21 cellular contexts compared by ENCODE assay signal in genomic region chr4:100870940-100871772, GRCh38.
DNase-seq lines count a peak whose midpoint lies in the region; ATAC-seq and TF ChIP-seq lines count a peak whose summit lies in the region.
"Had no signal": no experiment of that assay in that cellular context is flagged by ENCODE, and none has a peak within 500 bp of the region (broad histone marks: within the 10 kb centered on the region; RNA-seq: fewer than 3 reads in every experiment).

No MANE protein-coding gene starts in this region.

- H3K4me1 Mint-ChIP-seq in natural killer cell: no peaks in the 10 kb centered on the region

- no peak overlapping the region for H3K4me3 Mint-ChIP-seq in natural killer cell
- H3K4me3 Mint-ChIP-seq: CD8-positive, alpha-beta T cell had no signal

- no peak overlapping the region for H3K4me3 ChIP-seq in heart right ventricle
- no peak overlapping the region for H3K4me3 ChIP-seq in trophoblast cell (ENCODE audit: low read depth, low read length)
- H3K4me3 ChIP-seq in SJCRH30: no peak overlapping the region

- no peaks in the 10 kb centered on the region for H3K36me3 ChIP-seq in heart right ventricle
- no peaks in the 10 kb centered on the region for H3K36me3 ChIP-seq in trophoblast cell (ENCODE audit: control insufficient read depth in 1 of 2, insufficient read depth in 2 of 2, low read length in 2 of 2)
- no peaks in the 10 kb centered on the region for H3K36me3 ChIP-seq in SJCRH30

- DNase-seq in cardiac septum (ENCODE audit: low spot score) (peak; percentile 76), heart right ventricle (no peak), trophoblast cell (peak; percentile 2 to 8), natural killer cell (no peak), GM03348 (ENCODE audit: low spot score) (no peak), SHP77 treated with DMSO at 0.1 percent for 48 hours (lab: John Stamatoyannopoulos, UW) (no peak), SJCRH30 (no peak)
- DNase-seq: AML-193; C1 segment of cervical spinal cord; CD8-positive, alpha-beta T cell; DMS153; GOT3; HCEC 1CT; NCI-H1105; NCI-H146; NCI-H2029 treated with DMSO at 0.1 percent for 48 hours; NCI-H2171 treated with DMSO at 0.1 percent for 48 hours; NCI-H524 treated with DMSO at 0.1 percent for 48 hours; Right ventricle myocardium superior had no signal

- no peak for TF ChIP-seq CTCF in heart right ventricle (IDR thresholded peaks at IDR 0.05)
- TF ChIP-seq CTCF in natural killer cell (IDR thresholded peaks at IDR 0.05): no peak

- peaks cover 2 to 3% of the 10 kb centered on the region in 2 donors for H3K9me3 Mint-ChIP-seq in natural killer cell
- H3K9me3 Mint-ChIP-seq: CD8-positive, alpha-beta T cell had no signal

- ATAC-seq in heart right ventricle (no peak), esophagus mucosa (peak; percentile 96), natural killer cell (no peak)
- ATAC-seq: CD8-positive, alpha-beta T cell had no signal

- H2AK5ac ChIP-seq in trophoblast cell (ENCODE audit: low read length): no peak overlapping the region

- H4K12ac ChIP-seq in trophoblast cell (ENCODE audit: low read depth, low read length): no peak overlapping the region

- H3K27me3 ChIP-seq in heart right ventricle (no peaks in the 10 kb centered on the region), trophoblast cell (ENCODE audit: insufficient read depth, low read length) (no peaks in the 10 kb centered on the region), SJCRH30 (no peaks in the 10 kb centered on the region)

- H3K27ac ChIP-seq in heart right ventricle (no peak overlapping the region), trophoblast cell (ENCODE audit: low read depth, low read length) (no peak overlapping the region), SJCRH30 (no peak overlapping the region)
- H3K27ac ChIP-seq: KMS-11 had no signal

- H3K4ac ChIP-seq in trophoblast cell (ENCODE audit: low read depth, low read length): no peak overlapping the region

- no peaks in the 10 kb centered on the region for H3K79me1 ChIP-seq in trophoblast cell (ENCODE audit: low read length)

- intact Hi-C loops in cardiac septum (cut with DNase I): no loop called here
- intact Hi-C loops in heart right ventricle (cut with DNase I): no loop called here
- intact Hi-C loops in natural killer cell (cut with micrococcal nuclease): no loop called here

- no peak overlapping the region for H3K4me2 ChIP-seq in trophoblast cell (ENCODE audit: low read length)
- H3K4me2 ChIP-seq: KMS-11 had no signal

- no peak overlapping the region for H2BK5ac ChIP-seq in trophoblast cell (ENCODE audit: low read depth, low read length, poor library complexity)

- no peaks in the 10 kb centered on the region for H3K79me2 ChIP-seq in trophoblast cell (ENCODE audit: control insufficient read depth, insufficient read depth, low read length, poor library complexity)

- no peaks in the 10 kb centered on the region for H3K36me3 Mint-ChIP-seq in natural killer cell
- H3K36me3 Mint-ChIP-seq: CD8-positive, alpha-beta T cell had no signal

- no peak overlapping the region for H3K18ac ChIP-seq in trophoblast cell (ENCODE audit: low read length)

- no peak overlapping the region for H4K8ac ChIP-seq in trophoblast cell (ENCODE audit: low read depth, low read length)

- H2BK12ac ChIP-seq in trophoblast cell (ENCODE audit: low read length): no peak overlapping the region

- no peak overlapping the region for H2AFZ ChIP-seq in trophoblast cell (ENCODE audit: insufficient read depth, low read length, poor library complexity)

- H2BK120ac ChIP-seq in trophoblast cell (ENCODE audit: insufficient read depth, low read length, poor library complexity): no peak overlapping the region

- no peak overlapping the region for H3K27ac Mint-ChIP-seq in natural killer cell
- H3K27ac Mint-ChIP-seq: CD8-positive, alpha-beta T cell had no signal

- no peak overlapping the region for H3K14ac ChIP-seq in trophoblast cell (ENCODE audit: low read length)

- peaks cover 6 to 20% of the 10 kb centered on the region in 2 donors for H3K27me3 Mint-ChIP-seq in natural killer cell (ENCODE audit: low read depth in 2 of 2)

- H3K9ac ChIP-seq in trophoblast cell (ENCODE audit: low read length): no peak overlapping the region
- H3K9ac ChIP-seq: KMS-11 had no signal

- H3K4me1 ChIP-seq in heart right ventricle: no peaks in the 10 kb centered on the region
- H3K4me1 ChIP-seq in trophoblast cell (ENCODE audit: control insufficient read depth in 1 of 2, insufficient read depth in 2 of 2, low read length in 2 of 2): peaks cover 2 to 12% of the 10 kb centered on the region in 2 experiments
- H3K4me1 ChIP-seq in SJCRH30: no peaks in the 10 kb centered on the region

- WGBS in heart right ventricle, 2 donors: 97 to 98% methylated on average over 8 of the region's 8 CpGs
- no CpG with 5 or more reads among the region's 8 CpGs for WGBS in trophoblast cell (ENCODE audit: extremely low coverage, insufficient coverage, insufficient read length)

- peak overlapping the region; percentile 71 for H3K23ac ChIP-seq in trophoblast cell (ENCODE audit: low read length)

- peaks cover 0 to 11% (median 0%) of the 10 kb centered on the region in 11 donors for H3K9me3 ChIP-seq in heart right ventricle
- H3K9me3 ChIP-seq in trophoblast cell (ENCODE audit: insufficient read depth, low read depth, low read length): no peaks in the 10 kb centered on the region
- H3K9me3 ChIP-seq in SJCRH30 (replicated peaks): no peaks in the 10 kb centered on the region

- no peak overlapping the region for H4K91ac ChIP-seq in trophoblast cell (ENCODE audit: low read depth, low read length)

Comparison
In these comparisons a context has a peak if more than half of its experiments do, and no peak if none do; other contexts are left out.
1. DNase-seq: peak in cardiac septum (single experiment) and trophoblast cell (2 of 2); none in heart right ventricle (0 of 2), natural killer cell (single experiment), GM03348 (single experiment), SHP77 treated with DMSO at 0.1 percent for 48 hours (single experiment) and SJCRH30 (0 of 2).